In the genomic region with DNA sequence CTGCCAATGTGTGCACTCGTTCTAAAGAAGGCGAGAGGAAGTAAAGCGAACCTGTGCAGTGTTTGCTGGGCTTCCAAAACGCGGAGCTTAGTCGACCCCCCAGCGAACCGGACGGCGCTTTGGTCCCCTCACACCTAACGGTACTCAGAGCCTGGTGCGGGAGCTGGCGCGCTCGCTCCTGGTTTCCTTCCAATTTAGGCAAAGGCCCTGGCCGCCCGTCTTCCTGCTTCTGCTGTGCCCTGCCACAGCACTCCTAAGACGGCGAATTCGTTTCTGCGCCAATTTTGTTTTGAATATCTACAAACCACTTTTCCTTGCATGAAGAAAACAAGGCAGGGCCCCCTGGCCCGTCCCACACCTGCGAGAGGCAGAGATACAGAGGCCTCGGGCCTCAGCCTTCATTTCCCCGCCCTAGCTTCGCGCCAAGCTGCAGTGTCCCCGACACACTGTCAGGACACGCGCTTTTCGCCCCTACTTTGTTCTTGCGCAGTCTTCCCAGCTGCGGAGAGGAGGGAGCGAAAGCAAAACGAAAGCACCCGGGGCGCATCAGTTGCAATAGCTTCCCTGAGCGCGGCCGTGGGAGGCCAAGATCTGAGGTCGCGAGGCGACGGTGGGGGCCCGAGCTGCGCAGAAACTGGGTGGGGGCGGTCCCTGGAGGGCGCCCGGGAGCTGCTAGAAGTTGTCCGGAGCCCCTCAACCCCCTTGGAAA, we compare ENCODE assay signal across 8 cellular contexts.
A peak's percentile ranks its signal among the peaks of the same experiment; 100 is the strongest.
DNase-seq lines count a peak whose midpoint lies in the region; ATAC-seq, FAIRE-seq and TF ChIP-seq lines count a peak whose summit lies in the region.

No MANE protein-coding gene starts in this region.

- H3K36me3 Mint-ChIP-seq in stimulated activated effector memory CD8-positive, alpha-beta T cell treated with anti-CD3 and anti-CD28 coated beads, Interleukin-12 subunit alpha, Interleukin-12 subunit beta, amount 100 ng/mL, for 72 hours: peaks cover 49% of the 10 kb centered on the region

- no peak for TF ChIP-seq POLR2A in HepG2 (IDR thresholded peaks at IDR 0.05; ENCODE audit: insufficient read depth in 1 of 2, low read depth in 2 of 2, low read length in 2 of 2)

- peaks cover 52% of the 10 kb centered on the region for H3K79me2 ChIP-seq in SU-DHL-6 (ENCODE audit: insufficient read depth, low read length)
- peaks cover 14% of the 10 kb centered on the region for H3K79me2 ChIP-seq in HepG2 (ENCODE audit: insufficient read depth, low read length)

- H3K9me3 Mint-ChIP-seq in stimulated activated effector memory CD8-positive, alpha-beta T cell treated with anti-CD3 and anti-CD28 coated beads, Interleukin-12 subunit alpha, Interleukin-12 subunit beta, amount 100 ng/mL, for 72 hours: no peaks in the 10 kb centered on the region

- peak overlapping the region; percentile 98 to 100 (median 99) for H3K27ac ChIP-seq in BLaER1 treated with 17β-estradiol and CSF1 and Interleukin-3, amounts not matched to agents 10 nM and 100 nM
- H3K27ac ChIP-seq in SU-DHL-6 (ENCODE audit: low read depth, low read length): peak overlapping the region; percentile 99
- H3K27ac ChIP-seq in brain microvascular endothelial cell: no peak overlapping the region
- no peak overlapping the region for H3K27ac ChIP-seq in HepG2 (ENCODE audit: extremely low read length, insufficient read depth, low read length)

- peak overlapping the region; percentile 81 for H3K4me3 Mint-ChIP-seq in stimulated activated effector memory CD8-positive, alpha-beta T cell treated with anti-CD3 and anti-CD28 coated beads, Interleukin-12 subunit alpha, Interleukin-12 subunit beta, amount 100 ng/mL, for 72 hours

- peaks cover 37 to 46% (median 42%) of the 10 kb centered on the region in 11 experiments for H3K27me3 ChIP-seq in BLaER1 treated with 17β-estradiol and CSF1 and Interleukin-3, amounts not matched to agents 10 nM and 100 nM
- no peaks in the 10 kb centered on the region for H3K27me3 ChIP-seq in SU-DHL-6 (ENCODE audit: low read length)
- no peaks in the 10 kb centered on the region for H3K27me3 ChIP-seq in brain microvascular endothelial cell (replicated peaks)
- H3K27me3 ChIP-seq in HepG2 (ENCODE audit: control insufficient read depth in 1 of 2, insufficient read depth in 2 of 2, low read length in 2 of 2): peaks cover 3 to 30% of the 10 kb centered on the region in 2 experiments; a peak in 2 of 5 replicates

- H3K4me1 Mint-ChIP-seq in stimulated activated effector memory CD8-positive, alpha-beta T cell treated with anti-CD3 and anti-CD28 coated beads, Interleukin-12 subunit alpha, Interleukin-12 subunit beta, amount 100 ng/mL, for 72 hours: peaks cover 75% of the 10 kb centered on the region

- H3K9ac ChIP-seq in BLaER1 treated with 17β-estradiol and CSF1 and Interleukin-3, amounts not matched to agents 10 nM and 100 nM: peak overlapping the region; percentile 98 to 100 (median 99)
- H3K9ac ChIP-seq in SU-DHL-6 (ENCODE audit: low read length) (peak overlapping the region; percentile 98), HepG2 (ENCODE audit: insufficient read depth, low read depth, low read length) (no peak overlapping the region)

- 0 out of 22 replicates have a peak, but pooled peaks cover 0 to under 1% (median 0%) of the 10 kb centered on the region in 11 experiments for H3K36me3 ChIP-seq in BLaER1 treated with 17β-estradiol and CSF1 and Interleukin-3, amounts not matched to agents 10 nM and 100 nM
- H3K36me3 ChIP-seq in SU-DHL-6 (ENCODE audit: low read length) (no peaks in the 10 kb centered on the region), brain microvascular endothelial cell (replicated peaks) (no peaks in the 10 kb centered on the region), HepG2 (replicated peaks in 1 of 2; ENCODE audit: control insufficient read depth in 1 of 2, insufficient read depth in 2 of 2, low read length in 2 of 2) (no peaks in the 10 kb centered on the region)

- TF ChIP-seq EP300 in HepG2 (IDR thresholded peaks at IDR 0.05; ENCODE audit: low read depth in 2 of 2, low read length in 2 of 2) (no peak), HepG2 (CRISPR knock-in tag; IDR thresholded peaks at IDR 0.05; ENCODE audit: borderline replicate concordance) (no peak)

- H4K20me1 ChIP-seq in BLaER1 treated with 17β-estradiol and CSF1 and Interleukin-3, amounts not matched to agents 10 nM and 100 nM: peaks cover 0 to 20% (median 10%) of the 10 kb centered on the region in 11 experiments; a peak in 11 of 22 replicates
- H4K20me1 ChIP-seq in SU-DHL-6 (ENCODE audit: low read depth, low read length) (peaks cover 4% of the 10 kb centered on the region; the same call in 1 of the 2 replicates), HepG2 (ENCODE audit: insufficient read depth, low read length) (no peaks in the 10 kb centered on the region)

- H3K9me2 ChIP-seq in SU-DHL-6 (replicated peaks; ENCODE audit: insufficient read depth, low read length): no peaks in the 10 kb centered on the region

- peak overlapping the region; percentile 89 to 99 (median 96) for H3K4me3 ChIP-seq in BLaER1 treated with 17β-estradiol and CSF1 and Interleukin-3, amounts not matched to agents 10 nM and 100 nM
- H3K4me3 ChIP-seq in SU-DHL-6 (ENCODE audit: insufficient read depth, low read length, poor library complexity, severe bottlenecking) (peak overlapping the region; percentile 91), brain microvascular endothelial cell (ENCODE audit: low read depth, low read length) (peak overlapping the region; percentile 52), HepG2 (replicated peaks in 1 of 3; ENCODE audit: insufficient read depth in 1 of 3, low read depth in 2 of 3, low read length in 3 of 3) (peak overlapping the region in 1 of 3 experiments; percentile 86; a peak in 2 of 6 replicates)

- ATAC-seq in HepG2: no peak
- ATAC-seq in stimulated activated effector memory CD8-positive, alpha-beta T cell treated with anti-CD3 and anti-CD28 coated beads, Interleukin-12 subunit alpha, Interleukin-12 subunit beta, amount 100 ng/mL, for 72 hours: no peak

- peak overlapping the region; percentile 87 to 99 (median 95) for H3K4me2 ChIP-seq in BLaER1 treated with 17β-estradiol and CSF1 and Interleukin-3, amounts not matched to agents 10 nM and 100 nM
- H3K4me2 ChIP-seq in SU-DHL-6 (ENCODE audit: low read depth, low read length, poor library complexity, severe bottlenecking): peak overlapping the region; percentile 96
- H3K4me2 ChIP-seq in HepG2 (ENCODE audit: low read depth, low read length): peak overlapping the region; percentile 86

- no TSS peak for BruUV-seq in HepG2 (replicated peaks; lab: Mats Ljungman, UMichigan)

- intact Hi-C loops in HepG2 (cut with micrococcal nuclease; ENCODE audit: unreplicated experiment): loop anchor here (10.0 kb wide), 1 partner anchor 58 kb away; no protein-coding TSS in a partner anchor

- in situ Hi-C loops in brain microvascular endothelial cell (cut with HindIII; ENCODE audit: low pct_ligation_motif_present, low sequenced_read_pairs): no loop called here
- in situ Hi-C loops in HepG2 (cut with HindIII; ENCODE audit: extremely low pct_ligation_motif_present, low pct_unique_long_range_greater_than_20kb): no loop called here

- WGBS in HepG2 (ENCODE audit: low lambda C conversion rate): 92% methylated on average over 49 of the region's 50 CpGs

- TF ChIP-seq CTCF in SU-DHL-6 (IDR thresholded peaks at IDR 0.05; ENCODE audit: insufficient read depth, low read length, poor library complexity, severe bottlenecking) (no peak), brain microvascular endothelial cell (IDR thresholded peaks at IDR 0.05; ENCODE audit: low read depth, low read length, missing control alignments) (peak; percentile 9), HepG2 (CRISPR knock-in tag; IDR thresholded peaks at IDR 0.05) (no peak)

- peaks cover 0 to 2% (median under 1%) of the 10 kb centered on the region in 11 experiments; a peak in 14 of 22 replicates for H3K9me3 ChIP-seq in BLaER1 treated with 17β-estradiol and CSF1 and Interleukin-3, amounts not matched to agents 10 nM and 100 nM (replicated peaks in 1 of 11)
- H3K9me3 ChIP-seq in SU-DHL-6 (ENCODE audit: insufficient read depth, low read length): no peaks in the 10 kb centered on the region; the same call in 1 of the 2 replicates
- no peaks in the 10 kb centered on the region for H3K9me3 ChIP-seq in HepG2 (ENCODE audit: low read length)

- DNase-seq in brain microvascular endothelial cell: no peak
- DNase-seq in HepG2 (ENCODE audit: low spot score): no peak
- DNase-seq in stimulated activated effector memory CD8-positive, alpha-beta T cell treated with anti-CD3 and anti-CD28 coated beads, Interleukin-12 subunit alpha, Interleukin-12 subunit beta, amount 100 ng/mL, for 72 hours (ENCODE audit: low spot score in 2 of 2): no peak
- no peak for DNase-seq in NCI-H2171 treated with DMSO at 0.1 percent for 48 hours (lab: John Stamatoyannopoulos, UW)
- DNase-seq in glomerular visceral epithelial cell (ENCODE audit: extremely low spot score): no peak
- no peak for DNase-seq in NCI-H2196 treated with DMSO at 0.1 percent for 48 hours (lab: John Stamatoyannopoulos, UW; ENCODE audit: unreplicated experiment)

- H3K27ac Mint-ChIP-seq in stimulated activated effector memory CD8-positive, alpha-beta T cell treated with anti-CD3 and anti-CD28 coated beads, Interleukin-12 subunit alpha, Interleukin-12 subunit beta, amount 100 ng/mL, for 72 hours: peak overlapping the region; percentile 78

- POLR2A ChIA-PET in HepG2 (lab: Yijun Ruan, JAX): interaction anchor here (1.0 to 5.7 kb wide), 5 partner anchors 7 to 319 kb away, joined by 3 to 74 read pairs (median 21); a partner anchor contains a TSS

- peaks cover 52 to 68% (median 67%) of the 10 kb centered on the region in 10 experiments for H3K4me1 ChIP-seq in BLaER1 treated with 17β-estradiol and CSF1 and Interleukin-3, amounts not matched to agents 10 nM and 100 nM
- H3K4me1 ChIP-seq in HepG2 (ENCODE audit: insufficient read depth, low read length): peaks cover 48% of the 10 kb centered on the region

- peaks cover 46% of the 10 kb centered on the region for H3F3A ChIP-seq in SU-DHL-6 (ENCODE audit: insufficient read depth)

- CTCF ChIA-PET in HepG2 (lab: Yijun Ruan, JAX; ENCODE audit: low intra/inter-chr PET ratio, low total read pairs): no interaction called here

- FAIRE-seq in HepG2 (lab: Jason Lieb, UNC): no peak

- H2AFZ ChIP-seq in SU-DHL-6 (ENCODE audit: low read depth, low read length, severe bottlenecking) (peak overlapping the region; percentile 57), HepG2 (ENCODE audit: low read length) (no peak overlapping the region)

- no peak for TF ChIP-seq RAD21 in HepG2 (CRISPR knock-in tag; IDR thresholded peaks at IDR 0.05)

Comparison
In these comparisons a context has a peak if more than half of its experiments do, and no peak if none do; other contexts are left out.
1. H3K27ac ChIP-seq: peak in BLaER1 treated with 17β-estradiol and CSF1 and Interleukin-3, amounts not matched to agents 10 nM and 100 nM (11 of 11) and SU-DHL-6 (single experiment); none in brain microvascular endothelial cell (single experiment) and HepG2 (single experiment).
2. Peak in every context shown above with its lines, with median percentiles within 50 percentile points of each other: H3K4me2 ChIP-seq.